ENCODE assay signal across 13 cellular contexts in the genomic region with DNA sequence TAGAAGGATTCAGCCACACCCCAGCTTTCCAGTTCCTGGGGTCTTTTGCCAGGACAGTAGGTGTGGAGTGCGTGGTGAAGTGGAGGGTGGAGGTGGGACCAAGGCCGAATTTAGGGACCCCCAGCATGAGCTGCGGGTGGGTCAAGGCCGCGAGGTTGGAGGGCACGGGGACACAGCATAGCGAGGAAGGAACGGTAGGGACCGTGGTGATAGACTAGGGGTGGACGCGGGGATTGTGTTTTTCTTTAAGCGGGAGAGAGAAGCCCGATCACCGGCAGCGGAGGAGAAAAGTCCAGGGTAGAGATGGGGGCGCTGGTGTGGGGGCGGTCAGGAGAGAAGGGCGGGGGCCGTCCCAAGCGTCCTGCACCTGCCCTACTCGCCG. TPM values are rescaled to one million over a fixed set of nuclear protein-coding genes. Genes with fewer than 3 reads are reported as not detected.
DNase-seq lines count a peak whose midpoint lies in the region; ATAC-seq, FAIRE-seq and TF ChIP-seq lines count a peak whose summit lies in the region.
"Had no signal": no experiment of that assay in that cellular context is flagged by ENCODE, and none has a peak within 500 bp of the region (broad histone marks: within the 10 kb centered on the region; RNA-seq: fewer than 3 reads in every experiment).

No MANE protein-coding gene starts in this region.

- TF ChIP-seq POLR2A in A549 (IDR thresholded peaks at IDR 0.05; ENCODE audit: low read length) = no peak

- CTCF ChIA-PET in A549 (lab: Yijun Ruan, JAX) = interaction anchor here (1.1 to 3.0 kb wide), 7 partner anchors 11 to 100 kb away, joined by 3 to 8 read pairs (median 5); no protein-coding TSS in a partner anchor
- CTCF ChIA-PET in naive thymus-derived CD4-positive, alpha-beta T cell (lab: Charles Lee) = no interaction called here

- peaks cover 15% of the 10 kb centered on the region for H3K9me3 Mint-ChIP-seq in HFFc6
- H3K9me3 Mint-ChIP-seq in naive thymus-derived CD4-positive, alpha-beta T cell = no peaks in the 10 kb centered on the region

- ATAC-seq in A549 (peak; percentile 69 to 79), HG02852 (IDR thresholded peaks at IDR 0.05; ENCODE audit: unreplicated experiment) (no peak), GM21526 (IDR thresholded peaks at IDR 0.05; ENCODE audit: low FRiP score, unreplicated experiment) (no peak), HG03196 (IDR thresholded peaks at IDR 0.05; ENCODE audit: unreplicated experiment) (no peak)
- ATAC-seq in naive thymus-derived CD4-positive, alpha-beta T cell = no peak

- H3K4me3 Mint-ChIP-seq in HFFc6 = peak overlapping the region; percentile 71
- peak overlapping the region; percentile 58 to 82 (median 74) for H3K4me3 Mint-ChIP-seq in naive thymus-derived CD4-positive, alpha-beta T cell
- H3K4me3 Mint-ChIP-seq: dendritic cell treated with granulocyte-macrophage colony-stimulating factor and Interleukin-4, amounts not matched to agents 40 ng/mL and 50 ng/mL, for 4 days had no signal

- intact Hi-C loops in dorsolateral prefrontal cortex (cut with DNase I) = no loop called here
- intact Hi-C loops in naive thymus-derived CD4-positive, alpha-beta T cell (cut with micrococcal nuclease) = no loop called here

- H3K36me3 Mint-ChIP-seq in HFFc6 (ENCODE audit: low read depth) = no peaks in the 10 kb centered on the region
- peaks cover 0 to 7% (median 0%) of the 10 kb centered on the region in 5 donors for H3K36me3 Mint-ChIP-seq in naive thymus-derived CD4-positive, alpha-beta T cell

- FAIRE-seq in A549 (lab: Jason Lieb, UNC) = no peak

- peaks cover 3% of the 10 kb centered on the region; the same call in 1 of the 3 replicates for H3K4me1 ChIP-seq in A549
- peaks cover 0 to 7% of the 10 kb centered on the region in 2 donors for H3K4me1 ChIP-seq in naive thymus-derived CD4-positive, alpha-beta T cell (ENCODE audit: control insufficient read depth in 2 of 2, insufficient read depth in 2 of 2, low read length in 2 of 2)

- TF ChIP-seq EP300 in A549 (IDR thresholded peaks at IDR 0.05) = no peak

- H3K4me3 ChIP-seq in A549 = peak overlapping the region; percentile 65
- peak overlapping the region in 43 of 59 donors; percentile 2 to 62 (median 35) for H3K4me3 ChIP-seq in dorsolateral prefrontal cortex
- no peak overlapping the region for H3K4me3 ChIP-seq in naive thymus-derived CD4-positive, alpha-beta T cell (ENCODE audit: low read length)
- H3K4me3 ChIP-seq: uterus had no signal

- TF ChIP-seq CTCF in A549 (IDR thresholded peaks at IDR 0.05) (no peak), HFFc6 (IDR thresholded peaks at IDR 0.05) (no peak), dorsolateral prefrontal cortex (IDR thresholded peaks at IDR 0.05 in 54 of 56, conservative IDR thresholded peaks at IDR 0.05 in 2 of 56; ENCODE audit: low read depth in 1 of 56, partially characterized antibody in 56 of 56) (no peak)

- H3K27ac Mint-ChIP-seq in HFFc6 = no peak overlapping the region
- H3K27ac Mint-ChIP-seq in naive thymus-derived CD4-positive, alpha-beta T cell = no peak overlapping the region
- H3K27ac Mint-ChIP-seq: dendritic cell treated with granulocyte-macrophage colony-stimulating factor and Interleukin-4, amounts not matched to agents 40 ng/mL and 50 ng/mL, for 4 days had no signal

- no peaks in the 10 kb centered on the region for H3K36me3 ChIP-seq in naive thymus-derived CD4-positive, alpha-beta T cell (ENCODE audit: control insufficient read depth in 2 of 3, insufficient read depth in 3 of 3, low read length in 3 of 3)
- H3K36me3 ChIP-seq: uterus had no signal

- peak in 1 of 2 experiments; percentile 65 for DNase-seq in A549 (ENCODE audit: low read depth in 1 of 2, low spot score in 1 of 2)
- no peak for DNase-seq in HFFc6
- no peak for DNase-seq in dorsolateral prefrontal cortex
- DNase-seq in naive thymus-derived CD4-positive, alpha-beta T cell = no peak
- no peak for DNase-seq in anterior cingulate cortex (lab: John Stamatoyannopoulos, UW)
- DNase-seq: DMS53, NCI-H2029, uterus had no signal

- peaks cover 2% of the 10 kb centered on the region; the same call in 1 of the 3 replicates for H3K9me3 ChIP-seq in A549
- no peaks in the 10 kb centered on the region for H3K9me3 ChIP-seq in naive thymus-derived CD4-positive, alpha-beta T cell (ENCODE audit: control insufficient read depth in 2 of 3, low read length in 3 of 3)
- H3K9me3 ChIP-seq: uterus had no signal

- H3K4me1 Mint-ChIP-seq in HFFc6 (ENCODE audit: low read depth) = peaks cover 7% of the 10 kb centered on the region; the same call in 1 of the 2 replicates
- peaks cover 4 to 8% (median 7%) of the 10 kb centered on the region in 7 donors for H3K4me1 Mint-ChIP-seq in naive thymus-derived CD4-positive, alpha-beta T cell

- WGBS in A549 (ENCODE audit: missing lambda C conversion rate) = 9% methylated on average over 16 of the region's 22 CpGs

- H3K4me2 ChIP-seq in A549 = peak overlapping the region; percentile 99

- H3K27me3 Mint-ChIP-seq in HFFc6 (ENCODE audit: insufficient read depth) = peaks cover 52% of the 10 kb centered on the region
- H3K27me3 Mint-ChIP-seq in naive thymus-derived CD4-positive, alpha-beta T cell = peaks cover 52 to 76% (median 65%) of the 10 kb centered on the region in 5 donors

- H3K27ac ChIP-seq in A549 = peak overlapping the region; percentile 59 to 84; a peak in 5 of 6 replicates
- H3K27ac ChIP-seq in dorsolateral prefrontal cortex = no peak overlapping the region
- no peak overlapping the region for H3K27ac ChIP-seq in naive thymus-derived CD4-positive, alpha-beta T cell (ENCODE audit: low read depth, low read length)
- H3K27ac ChIP-seq: uterus had no signal

- TF ChIP-seq RAD21 in A549 (conservative IDR thresholded peaks at IDR 0.05 in 1 of 2, IDR thresholded peaks at IDR 0.05 in 1 of 2) = no peak

- POLR2A ChIA-PET in A549 (lab: Yijun Ruan, JAX) = interaction anchor here (0.6 kb wide), 1 partner anchor 9 kb away, joined by 4 read pairs; no protein-coding TSS in a partner anchor
- POLR2A ChIA-PET in naive thymus-derived CD4-positive, alpha-beta T cell (lab: Charles Lee) = no interaction called here

- peaks cover 0 to 72% (median 47%) of the 10 kb centered on the region in 45 donors for H3K27me3 ChIP-seq in dorsolateral prefrontal cortex
- H3K27me3 ChIP-seq in naive thymus-derived CD4-positive, alpha-beta T cell (ENCODE audit: control insufficient read depth in 2 of 2, insufficient read depth in 2 of 2, low read length in 2 of 2) = peaks cover 0 to 14% of the 10 kb centered on the region in 2 donors

TF ChIP-seq in A549, 52 proteins besides CTCF, POLR2A, EP300 and RAD21:
- TF ChIP-seq ZC3H11A (IDR thresholded peaks at IDR 0.05) = no peak
TF ChIP-seq in A549: peak in this region for 0.

RNA-seq across cellular contexts. Expression of a gene that starts 0.3 kb away (rescaled TPM):
- 0.49 and 0.69 TPM in 2 replicates for polyA plus RNA-seq in A549 (2011; rRNA removed)
- polyA plus RNA-seq in A549 (2012; cell fraction: cytosol; rRNA removed) = 0.38 and 0.40 TPM in 2 replicates
- 0.59 and 0.72 TPM in 2 replicates for polyA plus RNA-seq in A549 (2012; cell fraction: nucleus; rRNA removed)
- 0.20 to 0.43 TPM (median 0.36 TPM) in 3 replicates for polyA plus RNA-seq in A549 (2017; fragmentation: RNase III; extraction: RNeasy Plus Mini Kit Qiagen cat#74134 plus additional on column Dnase treatment)
- polyA minus RNA-seq in A549 (2011; rRNA and poly(A)+ RNA removed) = 0.95 and 1.1 TPM in 2 replicates
- total RNA-seq in HFFc6 (2021; fragmentation: NEBNext Ultra II Directional; extraction: Animal tissue kit (Norgen Biotek cat#: 25700)) = not detected
- under 1 TPM in 63 of 120 experiments, not detected in 57; 0.03 to 0.23 (median 0.08) TPM for total RNA-seq in dorsolateral prefrontal cortex
- under 1 TPM in 4 of 5 experiments, not detected in 1; 0.03 to 0.05 (median 0.05) TPM for total RNA-seq in naive thymus-derived CD4-positive, alpha-beta T cell
- polyA plus RNA-seq in naive thymus-derived CD4-positive, alpha-beta T cell = not detected
- total RNA-seq: pulmonary artery endothelial cell had no signal

Comparison
In these comparisons a context has a peak if more than half of its experiments do, and no peak if none do; other contexts are left out.
1. ATAC-seq: peak in A549 (2 of 2); none in naive thymus-derived CD4-positive, alpha-beta T cell (single experiment), HG02852 (single experiment), GM21526 (single experiment) and HG03196 (single experiment).
2. H3K27ac ChIP-seq: peak in A549 (2 of 2); none in dorsolateral prefrontal cortex (0 of 59) and naive thymus-derived CD4-positive, alpha-beta T cell (single experiment).